Comparison of ENCODE assay signal across 3 cellular contexts in genomic region chr6:54824225-54824624, GRCh38. TPM values are rescaled to one million over a fixed set of nuclear protein-coding genes. Genes with fewer than 3 reads are reported as not detected.
"Had no signal": no experiment of that assay in that cellular context is flagged by ENCODE, and none has a peak within 500 bp of the region (broad histone marks: within the 10 kb centered on the region; RNA-seq: fewer than 3 reads in every experiment).

No MANE protein-coding gene starts in this region.

RNA-seq across cellular contexts. Expression of gene FAM83B, which starts 22.3 kb away (rescaled TPM):
- total RNA-seq: GM23248, H4, HFFc6 had no signal
- polyA plus RNA-seq: GM23248 had no signal
